Comparison of ENCODE assay signal across 8 cellular contexts in genomic region chr19:37932985-37933953, GRCh38. TPM values are rescaled to one million over a fixed set of nuclear protein-coding genes. Genes with fewer than 3 reads are reported as not detected.
A peak's percentile ranks its signal among the peaks of the same experiment; 100 is the strongest.
DNase-seq lines count a peak whose midpoint lies in the region; ATAC-seq and TF ChIP-seq lines count a peak whose summit lies in the region.

No MANE protein-coding gene starts in this region.

- peaks cover 19% of the 10 kb centered on the region for H3K9me3 Mint-ChIP-seq in activated CD4-positive, alpha-beta T cell treated with anti-CD3 and anti-CD28 coated beads for 36 hours (ENCODE audit: low read depth)
- H3K9me3 Mint-ChIP-seq in activated CD4-positive, alpha-beta T cell treated with anti-CD3 and anti-CD28 coated beads, Interleukin-2, amount 10 ng/mL, durations not matched to agents 24 days and 14 days: peaks cover 3% of the 10 kb centered on the region
- H3K9me3 Mint-ChIP-seq in activated CD4-positive, alpha-beta T cell treated with anti-CD3 and anti-CD28 coated beads, Interleukin-2, amount 10 ng/mL, durations not matched to agents 7 days and 5 days: peaks cover 22% of the 10 kb centered on the region

- peaks cover 13% of the 10 kb centered on the region for H3K4me1 ChIP-seq in upper lobe of right lung

- H3K27ac Mint-ChIP-seq in activated CD4-positive, alpha-beta T cell treated with anti-CD3 and anti-CD28 coated beads for 36 hours: peak overlapping the region; percentile 23
- no peak overlapping the region for H3K27ac Mint-ChIP-seq in activated CD4-positive, alpha-beta T cell treated with anti-CD3 and anti-CD28 coated beads, Interleukin-2, amount 10 ng/mL, durations not matched to agents 24 days and 14 days
- H3K27ac Mint-ChIP-seq in activated CD4-positive, alpha-beta T cell treated with anti-CD3 and anti-CD28 coated beads, Interleukin-2, amount 10 ng/mL, durations not matched to agents 7 days and 5 days: no peak overlapping the region

- no peak overlapping the region for H3K4me3 Mint-ChIP-seq in activated CD4-positive, alpha-beta T cell treated with anti-CD3 and anti-CD28 coated beads for 36 hours
- H3K4me3 Mint-ChIP-seq in activated CD4-positive, alpha-beta T cell treated with anti-CD3 and anti-CD28 coated beads, Interleukin-2, amount 10 ng/mL, durations not matched to agents 24 days and 14 days: no peak overlapping the region
- no peak overlapping the region for H3K4me3 Mint-ChIP-seq in activated CD4-positive, alpha-beta T cell treated with anti-CD3 and anti-CD28 coated beads, Interleukin-2, amount 10 ng/mL, durations not matched to agents 7 days and 5 days

- no peaks in the 10 kb centered on the region for H3K36me3 ChIP-seq in upper lobe of right lung

- no peak for TF ChIP-seq CTCF in upper lobe of right lung (IDR thresholded peaks at IDR 0.05)

- intact Hi-C loops in activated CD4-positive, alpha-beta T cell treated with anti-CD3 and anti-CD28 coated beads for 36 hours (cut with DNase I, micrococcal nuclease): no loop called here
- intact Hi-C loops in activated CD4-positive, alpha-beta T cell treated with anti-CD3 and anti-CD28 coated beads, Interleukin-2, amount 10 ng/mL, durations not matched to agents 24 days and 14 days (cut with micrococcal nuclease): no loop called here
- intact Hi-C loops in upper lobe of right lung (cut with DNase I): no loop called here

- H3K27ac ChIP-seq in upper lobe of right lung: peak overlapping the region; percentile 78

- peak overlapping the region; percentile 43 for H3K4me3 ChIP-seq in upper lobe of right lung

- DNase-seq in activated CD4-positive, alpha-beta T cell treated with anti-CD3 and anti-CD28 coated beads for 36 hours: no peak
- DNase-seq in activated CD4-positive, alpha-beta T cell treated with anti-CD3 and anti-CD28 coated beads, Interleukin-2, amount 10 ng/mL, durations not matched to agents 24 days and 14 days: no peak
- DNase-seq in SW480 (ENCODE audit: low spot score) (peak; percentile 87), islet precursor cell (peak; percentile 83), upper lobe of right lung (no peak), NOMO-1 (lab: John Stamatoyannopoulos, UW; ENCODE audit: unreplicated experiment in 2 of 2) (no peak)
- DNase-seq in activated CD4-positive, alpha-beta T cell treated with anti-CD3 and anti-CD28 coated beads, Interleukin-2, amount 10 ng/mL, durations not matched to agents 7 days and 5 days: no peak

- POLR2A ChIA-PET in activated CD4-positive, alpha-beta T cell treated with anti-CD3 and anti-CD28 coated beads for 36 hours (lab: Charles Lee): no interaction called here
- POLR2A ChIA-PET in activated CD4-positive, alpha-beta T cell treated with anti-CD3 and anti-CD28 coated beads, Interleukin-2, amount 10 ng/mL, durations not matched to agents 7 days and 5 days (lab: Charles Lee): no interaction called here

- no peak for ATAC-seq in activated CD4-positive, alpha-beta T cell treated with anti-CD3 and anti-CD28 coated beads for 36 hours
- peak; percentile 14 for ATAC-seq in upper lobe of right lung
- no peak for ATAC-seq in HG02642 (IDR thresholded peaks at IDR 0.05; ENCODE audit: poor library complexity, unreplicated experiment)

- peaks cover 6% of the 10 kb centered on the region for H3K9me3 ChIP-seq in upper lobe of right lung

- peaks cover 25% of the 10 kb centered on the region for H3K36me3 Mint-ChIP-seq in activated CD4-positive, alpha-beta T cell treated with anti-CD3 and anti-CD28 coated beads for 36 hours (ENCODE audit: low read depth)
- peaks cover 6% of the 10 kb centered on the region for H3K36me3 Mint-ChIP-seq in activated CD4-positive, alpha-beta T cell treated with anti-CD3 and anti-CD28 coated beads, Interleukin-2, amount 10 ng/mL, durations not matched to agents 24 days and 14 days (ENCODE audit: low read depth)
- H3K36me3 Mint-ChIP-seq in activated CD4-positive, alpha-beta T cell treated with anti-CD3 and anti-CD28 coated beads, Interleukin-2, amount 10 ng/mL, durations not matched to agents 7 days and 5 days (ENCODE audit: low read depth): peaks cover 5% of the 10 kb centered on the region

- no peaks in the 10 kb centered on the region for H3K27me3 ChIP-seq in upper lobe of right lung

- H3K27me3 Mint-ChIP-seq in activated CD4-positive, alpha-beta T cell treated with anti-CD3 and anti-CD28 coated beads for 36 hours: no peaks in the 10 kb centered on the region
- H3K27me3 Mint-ChIP-seq in activated CD4-positive, alpha-beta T cell treated with anti-CD3 and anti-CD28 coated beads, Interleukin-2, amount 10 ng/mL, durations not matched to agents 24 days and 14 days: no peaks in the 10 kb centered on the region
- no peaks in the 10 kb centered on the region for H3K27me3 Mint-ChIP-seq in activated CD4-positive, alpha-beta T cell treated with anti-CD3 and anti-CD28 coated beads, Interleukin-2, amount 10 ng/mL, durations not matched to agents 7 days and 5 days

- CTCF ChIA-PET in activated CD4-positive, alpha-beta T cell treated with anti-CD3 and anti-CD28 coated beads for 36 hours (lab: Charles Lee): interaction anchor here (0.8 to 1.4 kb wide), 2 partner anchors 25 to 34 kb away, joined by 3 read pairs; no protein-coding TSS in a partner anchor
- CTCF ChIA-PET in activated CD4-positive, alpha-beta T cell treated with anti-CD3 and anti-CD28 coated beads, Interleukin-2, amount 10 ng/mL, durations not matched to agents 7 days and 5 days (lab: Charles Lee): interaction anchor here (0.5 to 1.5 kb wide), 3 partner anchors 21 to 47 kb away, joined by 3 read pairs; no protein-coding TSS in a partner anchor

- H3K4me1 Mint-ChIP-seq in activated CD4-positive, alpha-beta T cell treated with anti-CD3 and anti-CD28 coated beads for 36 hours: peaks cover 10% of the 10 kb centered on the region
- H3K4me1 Mint-ChIP-seq in activated CD4-positive, alpha-beta T cell treated with anti-CD3 and anti-CD28 coated beads, Interleukin-2, amount 10 ng/mL, durations not matched to agents 24 days and 14 days: peaks cover 2% of the 10 kb centered on the region
- H3K4me1 Mint-ChIP-seq in activated CD4-positive, alpha-beta T cell treated with anti-CD3 and anti-CD28 coated beads, Interleukin-2, amount 10 ng/mL, durations not matched to agents 7 days and 5 days: peaks cover 8% of the 10 kb centered on the region

RNA-seq across cellular contexts. Expression of gene SIPA1L3, which starts 26.3 kb away (rescaled TPM):
- 10 to 100 TPM; 10.5 to 18.3 TPM for total RNA-seq in activated CD4-positive, alpha-beta T cell treated with anti-CD3 and anti-CD28 coated beads for 36 hours
- total RNA-seq in activated CD4-positive, alpha-beta T cell treated with anti-CD3 and anti-CD28 coated beads, Interleukin-2, amount 10 ng/mL, durations not matched to agents 24 days and 14 days: 15.2 and 15.4 TPM in 2 replicates
- 66.3 TPM for total RNA-seq in upper lobe of right lung
- total RNA-seq in activated CD4-positive, alpha-beta T cell treated with anti-CD3 and anti-CD28 coated beads, Interleukin-2, amount 10 ng/mL, durations not matched to agents 7 days and 5 days: 10 to 100 TPM; 17.1 to 25.0 TPM

RNA-seq across cellular contexts. Expression of gene WDR87, which starts 26.9 kb away (rescaled TPM):
- total RNA-seq in activated CD4-positive, alpha-beta T cell treated with anti-CD3 and anti-CD28 coated beads for 36 hours: not detected
- not detected in 2 replicates for total RNA-seq in activated CD4-positive, alpha-beta T cell treated with anti-CD3 and anti-CD28 coated beads, Interleukin-2, amount 10 ng/mL, durations not matched to agents 24 days and 14 days
- not detected for total RNA-seq in upper lobe of right lung
- not detected for total RNA-seq in activated CD4-positive, alpha-beta T cell treated with anti-CD3 and anti-CD28 coated beads, Interleukin-2, amount 10 ng/mL, durations not matched to agents 7 days and 5 days

Comparison
In these comparisons a context has a peak if more than half of its experiments do, and no peak if none do; other contexts are left out.
1. DNase-seq: peak in SW480 (single experiment) and islet precursor cell (single experiment); none in activated CD4-positive, alpha-beta T cell treated with anti-CD3 and anti-CD28 coated beads for 36 hours (single experiment), activated CD4-positive, alpha-beta T cell treated with anti-CD3 and anti-CD28 coated beads, Interleukin-2, amount 10 ng/mL, durations not matched to agents 24 days and 14 days (single experiment), upper lobe of right lung (single experiment), NOMO-1 (0 of 2) and activated CD4-positive, alpha-beta T cell treated with anti-CD3 and anti-CD28 coated beads, Interleukin-2, amount 10 ng/mL, durations not matched to agents 7 days and 5 days (single experiment).